ENCODE assay signal across 8 cellular contexts in genomic region chrX:154019061-154019621, GRCh38.
A peak's percentile ranks its signal among the peaks of the same experiment; 100 is the strongest.
DNase-seq lines count a peak whose midpoint lies in the region; ATAC-seq and TF ChIP-seq lines count a peak whose summit lies in the region.

No MANE protein-coding gene starts in this region.

- peaks cover 30 to 45% (median 38%) of the 10 kb centered on the region in 11 experiments for H3K36me3 ChIP-seq in BLaER1 treated with 17β-estradiol and CSF1 and Interleukin-3, amounts not matched to agents 10 nM and 100 nM
- no peaks in the 10 kb centered on the region for H3K36me3 ChIP-seq in parathyroid adenoma (ENCODE audit: control insufficient read depth, insufficient read depth, low read length)

- peak; percentile 11 for ATAC-seq in GM21529 (IDR thresholded peaks at IDR 0.05; ENCODE audit: unreplicated experiment)

- no peak for TF ChIP-seq CTCF in parathyroid adenoma (IDR thresholded peaks at IDR 0.05)

- no peaks in the 10 kb centered on the region for H3K27me3 Mint-ChIP-seq in T-helper 1 cell treated with Interleukin-12 subunit alpha and Interleukin-12 subunit beta and Interleukin-4 antibody, amounts not matched to agents 30 μg/mL and 1 μg/mL, for 36 hours (ENCODE audit: low read depth)

- peak overlapping the region; percentile 89 to 99 (median 94) for H3K9ac ChIP-seq in BLaER1 treated with 17β-estradiol and CSF1 and Interleukin-3, amounts not matched to agents 10 nM and 100 nM
- no peak overlapping the region for H3K9ac ChIP-seq in parathyroid adenoma

- peaks cover 6% of the 10 kb centered on the region for H3K4me1 Mint-ChIP-seq in T-helper 1 cell treated with Interleukin-12 subunit alpha and Interleukin-12 subunit beta and Interleukin-4 antibody, amounts not matched to agents 30 μg/mL and 1 μg/mL, for 36 hours (ENCODE audit: low read depth)

- H2AFZ ChIP-seq in parathyroid adenoma, result peak overlapping the region; percentile 50

- peak overlapping the region; percentile 67 to 83 (median 76) for H3K4me3 ChIP-seq in BLaER1 treated with 17β-estradiol and CSF1 and Interleukin-3, amounts not matched to agents 10 nM and 100 nM
- peak overlapping the region; percentile 42 for H3K4me3 ChIP-seq in parathyroid adenoma (ENCODE audit: low read depth, low read length)

- peaks cover 17 to 84% (median 73%) of the 10 kb centered on the region in 11 experiments; a peak in 21 of 22 replicates for H4K20me1 ChIP-seq in BLaER1 treated with 17β-estradiol and CSF1 and Interleukin-3, amounts not matched to agents 10 nM and 100 nM

- peak; percentile 52 to 58 for DNase-seq in erythroblast (lab: John Stamatoyannopoulos, UW)
- no peak for DNase-seq in hypothalamus (lab: John Stamatoyannopoulos, UW)
- DNase-seq in activated CD4-positive, CD25-positive, alpha-beta regulatory T cell treated with anti-CD3 and anti-CD28 coated beads, Interleukin-2, amount 50 U/mL, for 72 hours, result no peak
- DNase-seq in NCI-H2227 treated with DMSO at 0.1 percent for 48 hours (lab: John Stamatoyannopoulos, UW), result no peak

- H3K4me2 ChIP-seq in BLaER1 treated with 17β-estradiol and CSF1 and Interleukin-3, amounts not matched to agents 10 nM and 100 nM, result peak overlapping the region; percentile 78 to 95 (median 93)
- H3K4me2 ChIP-seq in parathyroid adenoma (ENCODE audit: low read length), result peak overlapping the region; percentile 59

- H3K27ac Mint-ChIP-seq in T-helper 1 cell treated with Interleukin-12 subunit alpha and Interleukin-12 subunit beta and Interleukin-4 antibody, amounts not matched to agents 30 μg/mL and 1 μg/mL, for 36 hours, result peak overlapping the region; percentile 82

- H3K36me3 Mint-ChIP-seq in T-helper 1 cell treated with Interleukin-12 subunit alpha and Interleukin-12 subunit beta and Interleukin-4 antibody, amounts not matched to agents 30 μg/mL and 1 μg/mL, for 36 hours (ENCODE audit: low read depth), result peaks cover 8% of the 10 kb centered on the region

- H3K4me3 Mint-ChIP-seq in T-helper 1 cell treated with Interleukin-12 subunit alpha and Interleukin-12 subunit beta and Interleukin-4 antibody, amounts not matched to agents 30 μg/mL and 1 μg/mL, for 36 hours, result peak overlapping the region; percentile 86

- 0 out of 22 replicates have a peak, but pooled peaks cover 0 to 9% (median 0%) of the 10 kb centered on the region in 11 experiments for H3K9me3 ChIP-seq in BLaER1 treated with 17β-estradiol and CSF1 and Interleukin-3, amounts not matched to agents 10 nM and 100 nM (replicated peaks in 1 of 11)
- H3K9me3 ChIP-seq in parathyroid adenoma (ENCODE audit: control insufficient read depth, low read length), result no peaks in the 10 kb centered on the region

- peaks cover 69 to 79% (median 74%) of the 10 kb centered on the region in 10 experiments for H3K4me1 ChIP-seq in BLaER1 treated with 17β-estradiol and CSF1 and Interleukin-3, amounts not matched to agents 10 nM and 100 nM
- peaks cover 4% of the 10 kb centered on the region for H3K4me1 ChIP-seq in parathyroid adenoma

- no peaks in the 10 kb centered on the region for H3K79me2 ChIP-seq in parathyroid adenoma

- H3K27me3 ChIP-seq in BLaER1 treated with 17β-estradiol and CSF1 and Interleukin-3, amounts not matched to agents 10 nM and 100 nM, result peaks cover 63 to 92% (median 84%) of the 10 kb centered on the region in 11 experiments
- H3K27me3 ChIP-seq in parathyroid adenoma (ENCODE audit: control insufficient read depth, insufficient read depth, low read length), result no peaks in the 10 kb centered on the region

- TF ChIP-seq POLR2A in erythroblast (IDR thresholded peaks at IDR 0.05; ENCODE audit: low read length), result no peak

- H3K9me3 Mint-ChIP-seq in T-helper 1 cell treated with Interleukin-12 subunit alpha and Interleukin-12 subunit beta and Interleukin-4 antibody, amounts not matched to agents 30 μg/mL and 1 μg/mL, for 36 hours, result no peaks in the 10 kb centered on the region

- H3K27ac ChIP-seq in BLaER1 treated with 17β-estradiol and CSF1 and Interleukin-3, amounts not matched to agents 10 nM and 100 nM, result peak overlapping the region; percentile 86 to 97 (median 95)
- no peak overlapping the region for H3K27ac ChIP-seq in parathyroid adenoma

Comparison
In these comparisons a context has a peak if more than half of its experiments do, and no peak if none do; other contexts are left out.
1. DNase-seq: peak in erythroblast (2 of 2); none in hypothalamus (0 of 51), activated CD4-positive, CD25-positive, alpha-beta regulatory T cell treated with anti-CD3 and anti-CD28 coated beads, Interleukin-2, amount 50 U/mL, for 72 hours (single experiment) and NCI-H2227 treated with DMSO at 0.1 percent for 48 hours (single experiment).